ENCODE assay signal across 23 cellular contexts in the genomic region with DNA sequence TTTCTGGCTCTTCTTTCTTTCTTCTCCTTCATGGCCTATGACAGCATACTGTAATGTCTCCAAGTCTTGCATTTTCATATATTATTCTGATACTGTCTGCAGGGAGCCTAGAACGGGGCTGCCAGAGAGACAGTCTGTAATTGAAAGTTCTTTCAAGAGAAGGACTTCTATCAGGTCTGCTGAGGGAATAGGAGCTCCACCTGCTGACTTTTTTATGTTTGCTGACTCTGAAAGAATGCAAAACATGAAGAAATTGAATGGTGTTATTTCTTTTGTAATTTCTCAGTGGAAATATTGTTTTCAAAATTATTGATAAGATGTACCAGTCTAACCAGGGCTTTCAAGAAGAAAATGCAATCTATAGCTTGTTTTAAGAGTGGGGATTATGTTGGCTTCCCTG.
DNase-seq lines count a peak whose midpoint lies in the region; ATAC-seq, FAIRE-seq and TF ChIP-seq lines count a peak whose summit lies in the region.
"Had no signal": no experiment of that assay in that cellular context is flagged by ENCODE, and none has a peak within 500 bp of the region (broad histone marks: within the 10 kb centered on the region; RNA-seq: fewer than 3 reads in every experiment).

No MANE protein-coding gene starts in this region.

- DNase-seq in SK-N-SH: no peak
- DNase-seq in NAMALWA (ENCODE audit: low spot score): peak; percentile 6
- no peak for DNase-seq in K562 (ENCODE audit: extremely low read depth in 1 of 4, low spot score in 3 of 4)
- no peak for DNase-seq in retinal pigment epithelial cell (ENCODE audit: low read depth)
- DNase-seq in activated CD8-positive, alpha-beta memory T cell treated with anti-CD3 and anti-CD28 coated beads, Interleukin-2, amount 50 U/mL, for 4 hours: no peak
- DNase-seq: activated CD4-positive, CD25-positive, alpha-beta regulatory T cell; activated CD8-positive, alpha-beta T cell treated with anti-CD3 and anti-CD28 coated beads for 36 hours; activated T-cell treated with anti-CD3 and anti-CD28 coated beads, Interleukin-2, amount 50 U/mL, for 72 hours; DMS 273 treated with DMSO at 0.1 percent for 48 hours; GOT3; head of caudate nucleus; left ventricle myocardium inferior; NCI-H2171; NCI-H524 treated with DMSO at 0.1 percent for 48 hours; SJCRH30; testis had no signal

- H3K9me3 ChIP-seq in SK-N-SH (no peaks in the 10 kb centered on the region), K562 (replicated peaks; ENCODE audit: control insufficient read depth, insufficient read depth, low read depth, low read length) (no peaks in the 10 kb centered on the region)
- H3K9me3 ChIP-seq: BLaER1 treated with 17β-estradiol and CSF1 and Interleukin-3, amounts not matched to agents 10 nM and 100 nM; left ventricle myocardium inferior; SJCRH30; testis had no signal

- WGBS in SK-N-SH (ENCODE audit: low lambda C conversion rate): 78% methylated on average over 1 of the region's 1 CpG
- 20% methylated on average over 1 of the region's 1 CpG for WGBS in K562 (ENCODE audit: insufficient coverage, low coverage, missing lambda C conversion rate)

- CTCF ChIA-PET in SK-N-SH (lab: Yijun Ruan, JAX): interaction anchor here (1.1 to 1.6 kb wide), 3 partner anchors 11 to 38 kb away, joined by 3 to 5 read pairs (median 3); no protein-coding TSS in a partner anchor
- CTCF ChIA-PET in K562 (lab: Yijun Ruan, JAX; ENCODE audit: low intra/inter-chr PET ratio): interaction anchor here (0.7 kb wide), 1 partner anchor 465 kb away, joined by 3 read pairs; no protein-coding TSS in a partner anchor

- H3K36me3 ChIP-seq in SK-N-SH (replicated peaks in 1 of 2; ENCODE audit: control insufficient read depth in 1 of 2, insufficient read depth in 2 of 2, low read length in 1 of 2) (no peaks in the 10 kb centered on the region), K562 (ENCODE audit: control insufficient read depth, insufficient read depth, low read length) (no peaks in the 10 kb centered on the region)
- H3K36me3 ChIP-seq: BLaER1 treated with 17β-estradiol and CSF1 and Interleukin-3, amounts not matched to agents 10 nM and 100 nM; left ventricle myocardium inferior; SJCRH30 had no signal

- H3K4me3 ChIP-seq in SK-N-SH (ENCODE audit: low read depth in 2 of 2, low read length in 1 of 2) (no peak overlapping the region), K562 (no peak overlapping the region), retinal pigment epithelial cell (ENCODE audit: low read length) (no peak overlapping the region)
- H3K4me3 ChIP-seq: BLaER1 treated with 17β-estradiol and CSF1 and Interleukin-3, amounts not matched to agents 10 nM and 100 nM; left ventricle myocardium inferior; SJCRH30; testis had no signal

- H3K9ac ChIP-seq in SK-N-SH (no peak overlapping the region), K562 (ENCODE audit: insufficient read depth in 1 of 2, low read depth in 2 of 2, low read length in 2 of 2) (no peak overlapping the region)
- H3K9ac ChIP-seq: BLaER1 treated with 17β-estradiol and CSF1 and Interleukin-3, amounts not matched to agents 10 nM and 100 nM had no signal

- no peaks in the 10 kb centered on the region for H3K9me1 ChIP-seq in K562 (ENCODE audit: control insufficient read depth, insufficient read depth, low read length)

- no TSS peak for BruUV-seq in K562 (replicated peaks; lab: Mats Ljungman, UMichigan)

- no peaks in the 10 kb centered on the region for H3F3A ChIP-seq in SK-N-SH (replicated peaks; ENCODE audit: insufficient read depth)

- POLR2A ChIA-PET in SK-N-SH (lab: Yijun Ruan, JAX): no interaction called here
- POLR2A ChIA-PET in K562 (lab: Yijun Ruan, JAX): no interaction called here

- ATAC-seq in SK-N-SH treated with all-trans-retinoic acid at 6 μM for 48 hours (no peak), K562 (no peak), GM21526 (IDR thresholded peaks at IDR 0.05; ENCODE audit: low FRiP score, unreplicated experiment) (no peak), GM18502 (IDR thresholded peaks at IDR 0.05; ENCODE audit: poor library complexity, unreplicated experiment) (no peak)
- ATAC-seq: activated CD8-positive, alpha-beta T cell treated with anti-CD3 and anti-CD28 coated beads for 36 hours; activated T-cell treated with anti-CD3 and anti-CD28 coated beads, Interleukin-2, amount 50 U/mL, for 72 hours; stimulated activated effector memory CD8-positive, alpha-beta T cell treated with anti-CD3 and anti-CD28 coated beads, Interleukin-12 subunit alpha, Interleukin-12 subunit beta, amount 100 ng/mL, for 72 hours had no signal

- no peaks in the 10 kb centered on the region; a peak in 1 of 4 replicates for H3K4me1 ChIP-seq in SK-N-SH (ENCODE audit: control insufficient read depth in 1 of 2, insufficient read depth in 2 of 2, low read depth in 1 of 2, low read length in 1 of 2)
- H3K4me1 ChIP-seq in K562 (replicated peaks in 1 of 2; ENCODE audit: control insufficient read depth in 2 of 2, insufficient read depth in 2 of 2, low read length in 2 of 2): no peaks in the 10 kb centered on the region
- H3K4me1 ChIP-seq: left ventricle myocardium inferior, SJCRH30, testis had no signal

- TF ChIP-seq POLR2A in K562 (conservative IDR thresholded peaks at IDR 0.05): no peak

- no peak for FAIRE-seq in K562 (lab: Jason Lieb, UNC)
- FAIRE-seq: colon, endometrium had no signal

- in situ Hi-C loops in K562 (cut with MboI): no loop called here

- TF ChIP-seq RAD21 in SK-N-SH (IDR thresholded peaks at IDR 0.05; ENCODE audit: low read length) (peak; percentile 24; the same call in 1 of the 2 replicates), K562 (CRISPR knock-in tag; conservative IDR thresholded peaks at IDR 0.05 in 1 of 2, IDR thresholded peaks at IDR 0.05 in 1 of 2) (peak; percentile 20 to 27; a peak in 2 of 4 replicates)

- TF ChIP-seq EP300 in SK-N-SH (IDR thresholded peaks at IDR 0.05; ENCODE audit: borderline replicate concordance in 1 of 2, low read depth in 1 of 2, low read length in 1 of 2) (no peak), K562 (IDR thresholded peaks at IDR 0.05; ENCODE audit: low read length) (no peak)

- H3K27ac ChIP-seq in SK-N-SH (ENCODE audit: low read depth in 2 of 2, low read length in 1 of 2) (no peak overlapping the region), K562 (ENCODE audit: extremely low read depth, low read depth, low read length) (no peak overlapping the region)
- H3K27ac ChIP-seq: BLaER1 treated with 17β-estradiol and CSF1 and Interleukin-3, amounts not matched to agents 10 nM and 100 nM; left ventricle myocardium inferior; SJCRH30; testis had no signal

- H3K79me2 ChIP-seq in SK-N-SH (ENCODE audit: insufficient read depth) (no peaks in the 10 kb centered on the region), K562 (ENCODE audit: control insufficient read depth, insufficient read depth, low read length) (no peaks in the 10 kb centered on the region)

- H2AFZ ChIP-seq in SK-N-SH (ENCODE audit: low read depth) (no peak overlapping the region), K562 (ENCODE audit: low read depth, low read length) (no peak overlapping the region)

- H3K27me3 ChIP-seq in SK-N-SH (ENCODE audit: insufficient read depth) (no peaks in the 10 kb centered on the region), K562 (ENCODE audit: control insufficient read depth in 2 of 2, insufficient read depth in 2 of 2, low read length in 2 of 2) (no peaks in the 10 kb centered on the region)
- H3K27me3 ChIP-seq: BLaER1 treated with 17β-estradiol and CSF1 and Interleukin-3, amounts not matched to agents 10 nM and 100 nM; SJCRH30; testis had no signal

- no peaks in the 10 kb centered on the region for H3K9me2 ChIP-seq in SK-N-SH

- TF ChIP-seq CTCF in SK-N-SH (IDR thresholded peaks at IDR 0.05) (no peak), K562 (IDR thresholded peaks at IDR 0.05 in 2 of 3, conservative IDR thresholded peaks at IDR 0.05 in 1 of 3; ENCODE audit: insufficient read depth in 2 of 3, low read depth in 1 of 3, low read length in 3 of 3) (peak in 2 of 3 experiments; percentile 15 to 33; a peak in 1 of 6 replicates), retinal pigment epithelial cell (conservative IDR thresholded peaks at IDR 0.05; ENCODE audit: low read depth, low read length) (peak; percentile 9)

- intact Hi-C loops in K562 (cut with micrococcal nuclease): loop anchor here (1.0 kb wide), 1 partner anchor 180 kb away; no protein-coding TSS in a partner anchor

- H4K20me1 ChIP-seq in SK-N-SH (ENCODE audit: insufficient read depth) (no peaks in the 10 kb centered on the region), K562 (replicated peaks; ENCODE audit: control insufficient read depth, insufficient read depth, low read length) (no peaks in the 10 kb centered on the region)
- H4K20me1 ChIP-seq: BLaER1 treated with 17β-estradiol and CSF1 and Interleukin-3, amounts not matched to agents 10 nM and 100 nM had no signal

- H3K4me2 ChIP-seq in SK-N-SH (no peak overlapping the region), K562 (ENCODE audit: insufficient read depth, low read length) (no peak overlapping the region)
- H3K4me2 ChIP-seq: BLaER1 treated with 17β-estradiol and CSF1 and Interleukin-3, amounts not matched to agents 10 nM and 100 nM had no signal

TF ChIP-seq in SK-N-SH, 30 proteins besides CTCF, POLR2A, EP300 and RAD21 (continues in another document):
- no peak for TF ChIP-seq EZH2phosphoT487 (IDR thresholded peaks at IDR 0.05; ENCODE audit: borderline replicate concordance, low read depth)
- TF ChIP-seq TEAD4 (IDR thresholded peaks at IDR 0.05; ENCODE audit: borderline replicate concordance, insufficient read depth): no peak
- TF ChIP-seq GATA2 (CRISPR knock-in tag; IDR thresholded peaks at IDR 0.05): no peak

TF ChIP-seq in SK-N-SH treated with all-trans-retinoic acid at 6 μM for 48 hours, 23 proteins besides CTCF, POLR2A, EP300 and RAD21 (continues in another document):
- no peak for TF ChIP-seq ZNF8 (CRISPR knock-in tag; IDR thresholded peaks at IDR 0.05)
- no peak for TF ChIP-seq RARB (CRISPR knock-in tag; IDR thresholded peaks at IDR 0.05)
- TF ChIP-seq ZNF565 (CRISPR knock-in tag; conservative IDR thresholded peaks at IDR 0.05; ENCODE audit: low read depth): no peak
- TF ChIP-seq ZC3H10 (CRISPR knock-in tag; IDR thresholded peaks at IDR 0.05): no peak
- TF ChIP-seq GLIS3 (CRISPR knock-in tag; IDR thresholded peaks at IDR 0.05): no peak
- TF ChIP-seq ZFP30 (CRISPR knock-in tag; IDR thresholded peaks at IDR 0.05): no peak
- TF ChIP-seq ZFP3 (CRISPR knock-in tag; IDR thresholded peaks at IDR 0.05): no peak
- no peak for TF ChIP-seq TOX (CRISPR knock-in tag; IDR thresholded peaks at IDR 0.05; ENCODE audit: borderline replicate concordance)

TF ChIP-seq in K562, 482 proteins besides CTCF, POLR2A, EP300 and RAD21 (continues in another document):
- TF ChIP-seq U2AF1 (optimal IDR thresholded peaks at IDR 0.05; ENCODE audit: low read depth, low read length) (no peak), KDM2B (CRISPR knock-in tag; IDR thresholded peaks at IDR 0.05) (no peak), SMC3 (conservative IDR thresholded peaks at IDR 0.05; ENCODE audit: insufficient read depth, low read depth, low read length) (no peak)

Comparison
In these comparisons a context has a peak if more than half of its experiments do, and no peak if none do; other contexts are left out.
1. Of the 27 proteins assayed by ChIP-seq in both K562 and SK-N-SH: peak only in K562: CTCF; only in SK-N-SH: none; in both: RAD21; in neither: 25.